ENCODE assay signal across 16 cellular contexts in the genomic region with DNA sequence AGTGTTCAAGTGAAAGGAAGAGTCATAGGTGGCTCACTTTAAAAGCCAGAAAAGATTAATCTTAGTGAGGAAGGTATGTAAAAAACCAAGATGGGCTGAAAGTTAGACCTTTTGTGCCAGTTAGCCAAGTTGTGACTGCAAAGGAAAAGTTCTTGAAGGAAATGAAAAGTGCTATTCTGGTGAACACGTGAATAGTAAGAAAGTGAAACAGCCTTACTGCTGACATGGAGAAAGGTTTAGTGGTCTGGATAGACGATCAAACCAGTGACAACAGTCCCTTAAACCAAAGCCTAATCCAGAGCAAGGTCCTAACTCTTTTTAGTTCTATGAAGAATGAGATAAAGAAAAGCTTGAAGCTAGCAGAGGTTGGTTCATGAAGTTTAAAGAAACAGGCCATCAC.
DNase-seq lines count a peak whose midpoint lies in the region; ATAC-seq and TF ChIP-seq lines count a peak whose summit lies in the region.
"Had no signal": no experiment of that assay in that cellular context is flagged by ENCODE, and none has a peak within 500 bp of the region (broad histone marks: within the 10 kb centered on the region; RNA-seq: fewer than 3 reads in every experiment).

No MANE protein-coding gene starts in this region.

- intact Hi-C loops in stomach (cut with DNase I; ENCODE audit: low total_unique reads): no loop called here

- H3K9me3 ChIP-seq in MM.1S (replicated peaks; ENCODE audit: insufficient read depth, low read length): no peaks in the 10 kb centered on the region
- no peaks in the 10 kb centered on the region for H3K9me3 ChIP-seq in stomach

- H4K20me1 ChIP-seq in MM.1S (ENCODE audit: insufficient read depth, low read length): no peaks in the 10 kb centered on the region

- H3K9me2 ChIP-seq in MM.1S (replicated peaks; ENCODE audit: insufficient read depth, low read length): no peaks in the 10 kb centered on the region

- H3K79me2 ChIP-seq in MM.1S (ENCODE audit: low read length): no peaks in the 10 kb centered on the region

- ATAC-seq in GM18508 (IDR thresholded peaks at IDR 0.05; ENCODE audit: insufficient read depth, unreplicated experiment) (peak; percentile 45), GM19463 (IDR thresholded peaks at IDR 0.05; ENCODE audit: unreplicated experiment) (peak; percentile 64), HG02884 (IDR thresholded peaks at IDR 0.05; ENCODE audit: unreplicated experiment) (peak; percentile 52), HG03097 (IDR thresholded peaks at IDR 0.05; ENCODE audit: low FRiP score, unreplicated experiment) (no peak)
- ATAC-seq: Right ventricle myocardium inferior; sciatic nerve; stimulated activated naive B cell treated with anti-CD40 and anti-IgM and Interleukin-4, amounts not matched to agents 10 μg/mL and 1 μg/mL and 100 μg/mL, for 72 hours had no signal

- 44 to 57% (median 49%) methylated on average over 2 of the region's 2 CpGs for WGBS in stomach, 5 donors

- CTCF ChIA-PET in RWPE1 (lab: Yijun Ruan, JAX): no interaction called here

- POLR2A ChIA-PET in RWPE1 (lab: Yijun Ruan, JAX; ENCODE audit: low non-redundant PET): no interaction called here

- TF ChIP-seq POLR2A in stomach (IDR thresholded peaks at IDR 0.05): no peak

- H3K36me3 ChIP-seq in MM.1S (replicated peaks; ENCODE audit: insufficient read depth, low read length): no peaks in the 10 kb centered on the region
- H3K36me3 ChIP-seq in stomach: no peaks in the 10 kb centered on the region

- H3K4me3 ChIP-seq in MM.1S (ENCODE audit: low read length) (peak overlapping the region; percentile 11), stomach (no peak overlapping the region)

- peak; percentile 76 for DNase-seq in MM.1S
- no peak for DNase-seq in NCI-H2107 treated with DMSO at 0.1 percent for 48 hours (lab: John Stamatoyannopoulos, UW; ENCODE audit: unreplicated experiment)
- no peak for DNase-seq in RWPE1 (ENCODE audit: low spot score)
- DNase-seq in stomach: no peak
- DNase-seq: activated CD4-positive, alpha-beta memory T cell treated with anti-CD3 and anti-CD28 coated beads, Interleukin-2, amount 10 ng/mL, durations not matched to agents 7 days and 5 days; activated effector memory CD4-positive, alpha-beta T cell treated with Interleukin-2 at 50 U/mL for 16 hours; NCI-H1930; NCI-H69; stimulated activated CD4-positive, alpha-beta T cell treated with anti-CD3 and anti-CD28 coated beads, Interleukin-4, amount 100 ng/mL, for 4 hours; stimulated activated naive B cell treated with anti-CD40 and anti-IgM and Interleukin-4, amounts not matched to agents 10 μg/mL and 1 μg/mL and 100 μg/mL, for 72 hours had no signal

- peaks cover 19% of the 10 kb centered on the region for H3K4me1 ChIP-seq in MM.1S (ENCODE audit: low read length)
- peaks cover 0 to 4% (median 0%) of the 10 kb centered on the region in 4 donors for H3K4me1 ChIP-seq in stomach

- peak overlapping the region; percentile 5 for H2AFZ ChIP-seq in MM.1S (ENCODE audit: low read length)

- no peak for TF ChIP-seq CTCF in MM.1S (IDR thresholded peaks at IDR 0.05; ENCODE audit: low read length)
- TF ChIP-seq CTCF in RWPE1 (conservative IDR thresholded peaks at IDR 0.05; ENCODE audit: low read depth): no peak
- TF ChIP-seq CTCF in stomach (IDR thresholded peaks at IDR 0.05): no peak

- peaks cover 19% of the 10 kb centered on the region for H3F3A ChIP-seq in MM.1S (ENCODE audit: insufficient read depth, low read length)

- H3K4me2 ChIP-seq in MM.1S (ENCODE audit: low read depth, low read length): peak overlapping the region; percentile 84

- H3K27me3 ChIP-seq in MM.1S (replicated peaks; ENCODE audit: insufficient read depth, low read length): no peaks in the 10 kb centered on the region
- no peaks in the 10 kb centered on the region for H3K27me3 ChIP-seq in stomach

- no peak for TF ChIP-seq EP300 in stomach (IDR thresholded peaks at IDR 0.05)

- H3K27ac ChIP-seq in MM.1S (ENCODE audit: low read length) (peak overlapping the region; percentile 54; the same call in 1 of the 2 replicates), RWPE1 (no peak overlapping the region), stomach (no peak overlapping the region)

- no peak overlapping the region for H3K9ac ChIP-seq in MM.1S (ENCODE audit: low read length)
